21 cellular contexts compared by ENCODE assay signal in genomic region chr1:24425446-24425845, GRCh38. TPM values are rescaled to one million over a fixed set of nuclear protein-coding genes. Genes with fewer than 3 reads are reported as not detected.
DNase-seq lines count a peak whose midpoint lies in the region; ATAC-seq, FAIRE-seq and TF ChIP-seq lines count a peak whose summit lies in the region.
"Had no signal": no experiment of that assay in that cellular context is flagged by ENCODE, and none has a peak within 500 bp of the region (broad histone marks: within the 10 kb centered on the region; RNA-seq: fewer than 3 reads in every experiment).

No MANE protein-coding gene starts in this region.

- no peak for DNase-seq in activated naive CD8-positive, alpha-beta T cell treated with anti-CD3 and anti-CD28 coated beads for 36 hours
- no peak for DNase-seq in CD8-positive, alpha-beta memory T cell
- DNase-seq in colonic mucosa (peak; percentile 68), pancreas (no peak), hepatic stellate cell (ENCODE audit: low spot score) (no peak), GM03348 (ENCODE audit: low spot score) (no peak)
- DNase-seq: BE2C, KG1, NCI-H1105, NCI-H146, NCI-H2029 treated with DMSO at 0.1 percent for 48 hours, NCI-H526, Peyer's patch, SJCRH30 had no signal

- no peaks in the 10 kb centered on the region for H3K9me3 Mint-ChIP-seq in activated naive CD8-positive, alpha-beta T cell (ENCODE audit: low read depth)
- H3K9me3 Mint-ChIP-seq in activated naive CD8-positive, alpha-beta T cell treated with anti-CD3 and anti-CD28 coated beads for 36 hours = no peaks in the 10 kb centered on the region
- no peaks in the 10 kb centered on the region for H3K9me3 Mint-ChIP-seq in CD8-positive, alpha-beta memory T cell
- H3K9me3 Mint-ChIP-seq: GM23338 had no signal

- H3K27me3 ChIP-seq in CD8-positive, alpha-beta memory T cell (ENCODE audit: insufficient read depth, low read length, poor library complexity, severe bottlenecking) = no peaks in the 10 kb centered on the region
- H3K27me3 ChIP-seq in colonic mucosa (no peaks in the 10 kb centered on the region), pancreas (no peaks in the 10 kb centered on the region)
- H3K27me3 ChIP-seq: BE2C, Peyer's patch had no signal

- ATAC-seq in pancreas (peak; percentile 69 to 80 (median 74)), HG02759 (IDR thresholded peaks at IDR 0.05; ENCODE audit: unreplicated experiment) (no peak)
- ATAC-seq: A549, GM23338 had no signal

- POLR2A ChIA-PET in CD8-positive, alpha-beta memory T cell (lab: Charles Lee) = interaction anchor here (1.2 kb wide), 1 partner anchor 9 kb away, joined by 3 read pairs; no protein-coding TSS in a partner anchor

- 20 to 30% methylated on average over 4 of the region's 4 CpGs for WGBS in pancreas, 2 donors

- no peak overlapping the region for H3K4me3 ChIP-seq in CD8-positive, alpha-beta memory T cell (ENCODE audit: low read length)
- H3K4me3 ChIP-seq in colonic mucosa (no peak overlapping the region), pancreas (no peak overlapping the region)
- H3K4me3 ChIP-seq: A549, GM23338, HAP-1, Peyer's patch, SJCRH30 had no signal

- peaks cover 22% of the 10 kb centered on the region for H3K36me3 Mint-ChIP-seq in activated naive CD8-positive, alpha-beta T cell
- H3K36me3 Mint-ChIP-seq in activated naive CD8-positive, alpha-beta T cell treated with anti-CD3 and anti-CD28 coated beads for 36 hours = peaks cover 50% of the 10 kb centered on the region
- H3K36me3 Mint-ChIP-seq in CD8-positive, alpha-beta memory T cell = peaks cover 11 to 83% (median 25%) of the 10 kb centered on the region in 3 donors

- H3K4me1 ChIP-seq in CD8-positive, alpha-beta memory T cell (ENCODE audit: insufficient read depth, low read length) = peaks cover 8% of the 10 kb centered on the region
- H3K4me1 ChIP-seq in colonic mucosa (no peaks in the 10 kb centered on the region), pancreas (peaks cover 11 to 19% (median 16%) of the 10 kb centered on the region in 3 donors)
- H3K4me1 ChIP-seq: A549, BE2C, SJCRH30 had no signal

- H3K4me1 Mint-ChIP-seq in activated naive CD8-positive, alpha-beta T cell (ENCODE audit: low read depth) = peaks cover 72% of the 10 kb centered on the region
- peaks cover 55% of the 10 kb centered on the region for H3K4me1 Mint-ChIP-seq in activated naive CD8-positive, alpha-beta T cell treated with anti-CD3 and anti-CD28 coated beads for 36 hours
- H3K4me1 Mint-ChIP-seq in CD8-positive, alpha-beta memory T cell = peaks cover 24 to 83% (median 61%) of the 10 kb centered on the region in 3 donors

- no peak overlapping the region for H3K4me3 Mint-ChIP-seq in activated naive CD8-positive, alpha-beta T cell
- H3K4me3 Mint-ChIP-seq in activated naive CD8-positive, alpha-beta T cell treated with anti-CD3 and anti-CD28 coated beads for 36 hours = no peak overlapping the region
- no peak overlapping the region for H3K4me3 Mint-ChIP-seq in CD8-positive, alpha-beta memory T cell
- H3K4me3 Mint-ChIP-seq: GM23338 had no signal

- peak overlapping the region; percentile 35 for H3K27ac Mint-ChIP-seq in activated naive CD8-positive, alpha-beta T cell
- H3K27ac Mint-ChIP-seq in activated naive CD8-positive, alpha-beta T cell treated with anti-CD3 and anti-CD28 coated beads for 36 hours = no peak overlapping the region
- H3K27ac Mint-ChIP-seq in CD8-positive, alpha-beta memory T cell = peak overlapping the region in 6 of 8 donors; percentile 4 to 71 (median 56)
- H3K27ac Mint-ChIP-seq: GM23338 had no signal

- H3K36me3 ChIP-seq in CD8-positive, alpha-beta memory T cell (ENCODE audit: insufficient read depth, low read length) = peaks cover 32% of the 10 kb centered on the region
- H3K36me3 ChIP-seq in colonic mucosa (no peaks in the 10 kb centered on the region), pancreas (peaks cover 0 to 19% (median 0%) of the 10 kb centered on the region in 3 donors)
- H3K36me3 ChIP-seq: BE2C, HAP-1, SJCRH30 had no signal

- H3K9ac ChIP-seq in colonic mucosa (ENCODE audit: low read depth in 2 of 2, low read length in 2 of 2) = no peak overlapping the region

- no peaks in the 10 kb centered on the region for H3K9me3 ChIP-seq in CD8-positive, alpha-beta memory T cell (ENCODE audit: low read length)
- no peaks in the 10 kb centered on the region for H3K9me3 ChIP-seq in colonic mucosa
- H3K9me3 ChIP-seq in pancreas = no peaks in the 10 kb centered on the region
- H3K9me3 ChIP-seq: A549, BE2C, HAP-1, Peyer's patch, SJCRH30 had no signal

- no peak for FAIRE-seq in pancreas (lab: Jason Lieb, UNC)
- FAIRE-seq: A549, GM12892, GM18507 had no signal

- no peaks in the 10 kb centered on the region for H3K27me3 Mint-ChIP-seq in activated naive CD8-positive, alpha-beta T cell
- H3K27me3 Mint-ChIP-seq in activated naive CD8-positive, alpha-beta T cell treated with anti-CD3 and anti-CD28 coated beads for 36 hours = no peaks in the 10 kb centered on the region
- no peaks in the 10 kb centered on the region for H3K27me3 Mint-ChIP-seq in CD8-positive, alpha-beta memory T cell

- CTCF ChIA-PET in CD8-positive, alpha-beta memory T cell (lab: Charles Lee) = interaction anchor here (3.0 kb wide), 1 partner anchor 10 kb away, joined by 16 read pairs; the partner anchor contains the start of gene NIPAL3

- TF ChIP-seq CTCF in colonic mucosa (IDR thresholded peaks at IDR 0.05) (no peak), pancreas (IDR thresholded peaks at IDR 0.05) (no peak)

- H3K27ac ChIP-seq in CD8-positive, alpha-beta memory T cell (ENCODE audit: low read depth, low read length) = no peak overlapping the region
- no peak overlapping the region for H3K27ac ChIP-seq in colonic mucosa
- no peak overlapping the region for H3K27ac ChIP-seq in pancreas
- H3K27ac ChIP-seq: A549, SJCRH30 had no signal

- intact Hi-C loops in colonic mucosa (cut with DNase I) = loop anchor here (10.0 kb wide), 1 partner anchor 209 kb away; no protein-coding TSS in a partner anchor
- intact Hi-C loops in pancreas (cut with DNase I) = loop anchor here in 1 of 3 donors (10.0 kb wide), 1 partner anchor 69 kb away; no protein-coding TSS in a partner anchor

RNA-seq across cellular contexts. Expression of gene NIPAL3, which starts 9.8 kb away (rescaled TPM):
- 10 to 100 TPM; 34.7 to 37.2 TPM for total RNA-seq in activated naive CD8-positive, alpha-beta T cell treated with anti-CD3 and anti-CD28 coated beads for 36 hours
- total RNA-seq in CD8-positive, alpha-beta memory T cell = 10 to 100 TPM; 31.3 to 33.2 TPM
- polyA plus RNA-seq in CD8-positive, alpha-beta memory T cell = 55.5 TPM
- total RNA-seq in colonic mucosa = 10 to 100 TPM; 41.3 to 45.2 TPM
- total RNA-seq in pancreas = 10 to 100 TPM; 16.1 to 25.4 (median 19.3) TPM
- 1 to 10 TPM; 7.2 to 8.5 TPM for polyA plus RNA-seq in pancreas
- total RNA-seq: SJCRH30 had no signal

RNA-seq across cellular contexts. Expression of gene STPG1, which starts 11.9 kb away (rescaled TPM):
- total RNA-seq in activated naive CD8-positive, alpha-beta T cell treated with anti-CD3 and anti-CD28 coated beads for 36 hours = 1 to 10 TPM; 5.9 to 8.0 TPM
- total RNA-seq in CD8-positive, alpha-beta memory T cell = 1 to 10 TPM; 5.1 to 5.6 TPM
- 4.9 TPM for polyA plus RNA-seq in CD8-positive, alpha-beta memory T cell
- total RNA-seq in colonic mucosa (10 to 100 TPM; 13.6 to 18.4 TPM), pancreas (1 to 10 TPM; 2.7 to 6.3 (median 3.3) TPM)
- 1 to 10 TPM; 3.6 to 4.5 TPM for polyA plus RNA-seq in pancreas
- total RNA-seq: SJCRH30 had no signal
